9 cellular contexts compared by ENCODE assay signal in genomic region chr3:19148768-19149091, GRCh38. TPM values are rescaled to one million over a fixed set of nuclear protein-coding genes. Genes with fewer than 3 reads are reported as not detected.
DNase-seq lines count a peak whose midpoint lies in the region; ATAC-seq and TF ChIP-seq lines count a peak whose summit lies in the region.
"Had no signal": no experiment of that assay in that cellular context is flagged by ENCODE, and none has a peak within 500 bp of the region (broad histone marks: within the 10 kb centered on the region; RNA-seq: fewer than 3 reads in every experiment).

No MANE protein-coding gene starts in this region.

- TF ChIP-seq CTCF in VCaP (conservative IDR thresholded peaks at IDR 0.05) = no peak
- no peak for TF ChIP-seq CTCF in glutamatergic neuron (IDR thresholded peaks at IDR 0.05; ENCODE audit: partially characterized antibody, unreplicated experiment)
- TF ChIP-seq CTCF in retinal pigment epithelial cell (conservative IDR thresholded peaks at IDR 0.05; ENCODE audit: low read depth, low read length) = no peak
- no peak for TF ChIP-seq CTCF in PC-3 (conservative IDR thresholded peaks at IDR 0.05; ENCODE audit: low read depth, low read length)

- peak overlapping the region; percentile 97 for H3K27ac ChIP-seq in VCaP
- H3K27ac ChIP-seq in PC-3 (ENCODE audit: low read length) = no peak overlapping the region

- H3K9me3 Mint-ChIP-seq in glutamatergic neuron (ENCODE audit: unreplicated experiment) = peaks cover 14% of the 10 kb centered on the region

- no peaks in the 10 kb centered on the region for H3F3A ChIP-seq in PC-3 (ENCODE audit: low read length, unreplicated experiment)

- no TSS peak for BruUV-seq in PC-3 (replicated peaks; lab: Mats Ljungman, UMichigan)

- peaks cover 7% of the 10 kb centered on the region for H3K4me1 Mint-ChIP-seq in glutamatergic neuron (ENCODE audit: low read depth, unreplicated experiment)

- H3K4me3 ChIP-seq in H7 (ENCODE audit: insufficient read depth, low read depth, low read length) (peak overlapping the region; percentile 82), retinal pigment epithelial cell (ENCODE audit: low read length) (peak overlapping the region; percentile 41), PC-3 (ENCODE audit: low read length) (no peak overlapping the region)

- H3K4me1 ChIP-seq in PC-3 (ENCODE audit: insufficient read depth, low read length) = peaks cover 11% of the 10 kb centered on the region; the same call in 1 of the 2 replicates

- POLR2A ChIA-PET in PC-3 (lab: Charles Lee; ENCODE audit: unreplicated experiment) = no interaction called here

- no peaks in the 10 kb centered on the region for H3K36me3 Mint-ChIP-seq in glutamatergic neuron (ENCODE audit: unreplicated experiment)

- ATAC-seq in PC-3 = no peak
- ATAC-seq in GM18498 (IDR thresholded peaks at IDR 0.05; ENCODE audit: unreplicated experiment) = no peak

- no peak overlapping the region for H3K4me2 ChIP-seq in PC-3 (ENCODE audit: low read length)

- H3K79me2 ChIP-seq in PC-3 (ENCODE audit: low read length) = no peaks in the 10 kb centered on the region

- H2AFZ ChIP-seq in PC-3 (ENCODE audit: low read length) = no peak overlapping the region

- peaks cover 7% of the 10 kb centered on the region; the same call in 1 of the 2 replicates for H3K27me3 ChIP-seq in H7 (ENCODE audit: control insufficient read depth, insufficient read depth, low read length)
- peaks cover 9% of the 10 kb centered on the region for H3K27me3 ChIP-seq in PC-3 (ENCODE audit: low read length)

- no peaks in the 10 kb centered on the region for H3K9me2 ChIP-seq in PC-3 (replicated peaks; ENCODE audit: low read length)

- peak overlapping the region; percentile 94 for H3K4me3 Mint-ChIP-seq in glutamatergic neuron (ENCODE audit: unreplicated experiment)

- no peaks in the 10 kb centered on the region for H4K20me1 ChIP-seq in PC-3 (ENCODE audit: low read length)

- intact Hi-C loops in PC-3 (cut with micrococcal nuclease) = no loop called here

- peak overlapping the region; percentile 93 for H3K27ac Mint-ChIP-seq in glutamatergic neuron (ENCODE audit: unreplicated experiment)

- H3K9me3 ChIP-seq in PC-3 (ENCODE audit: low read length) = no peaks in the 10 kb centered on the region

- peaks cover 8% of the 10 kb centered on the region for H3K27me3 Mint-ChIP-seq in glutamatergic neuron (ENCODE audit: unreplicated experiment)

- H3K36me3 ChIP-seq in H7 (replicated peaks; ENCODE audit: control insufficient read depth, insufficient read depth, low read length) = no peaks in the 10 kb centered on the region
- no peaks in the 10 kb centered on the region for H3K36me3 ChIP-seq in PC-3 (ENCODE audit: low read depth, low read length)

- H3K9ac ChIP-seq in PC-3 (ENCODE audit: low read length) = no peak overlapping the region

- DNase-seq in H7 (no peak), glutamatergic neuron (no peak), retinal pigment epithelial cell (ENCODE audit: low read depth) (no peak), PC-3 (no peak), NCI-H1417 (lab: John Stamatoyannopoulos, UW) (no peak), NCI-H2196 (lab: John Stamatoyannopoulos, UW; ENCODE audit: unreplicated experiment) (no peak)
- DNase-seq: SIG-M5 had no signal

- CTCF ChIA-PET in PC-3 (lab: Charles Lee) = no interaction called here

RNA-seq across cellular contexts. Expression of gene KCNH8, which starts 0.4 kb away (rescaled TPM):
- 0.55 and 1.3 TPM in 2 replicates for total RNA-seq in H7 (2014; rRNA removed; shearing (Covaris generic))
- total RNA-seq in glutamatergic neuron (ENCODE audit: unreplicated experiment) (30.9 TPM), PC-3 (2014; rRNA removed) (not detected in 2 replicates)

Comparison
In these comparisons a context has a peak if more than half of its experiments do, and no peak if none do; other contexts are left out.
1. RNA of gene KCNH8, which starts 0.4 kb away (total RNA-seq): 30.9 TPM in glutamatergic neuron (single experiment); 0.55 to 1.3 TPM in H7 and not detected in PC-3; every median in the first group is over 10 times any median in the second.